Comparison of ENCODE assay signal across 33 cellular contexts in genomic region chr16:624522-625401, GRCh38. TPM values are rescaled to one million over a fixed set of nuclear protein-coding genes. Genes with fewer than 3 reads are reported as not detected.
DNase-seq lines count a peak whose midpoint lies in the region; ATAC-seq and TF ChIP-seq lines count a peak whose summit lies in the region.
"Had no signal": no experiment of that assay in that cellular context is flagged by ENCODE, and none has a peak within 500 bp of the region (broad histone marks: within the 10 kb centered on the region; RNA-seq: fewer than 3 reads in every experiment).

No MANE protein-coding gene starts in this region.

- H3K18ac ChIP-seq in mesenchymal stem cell (ENCODE audit: low read depth in 1 of 2, low read length in 2 of 2), result no peak overlapping the region

- H2BK5ac ChIP-seq in mesenchymal stem cell (ENCODE audit: low read depth, low read length, poor library complexity, severe bottlenecking), result no peak overlapping the region

- H2BK12ac ChIP-seq in mesenchymal stem cell (ENCODE audit: low read length in 2 of 2), result peak overlapping the region in 1 of 2 experiments; percentile 10

- no peak overlapping the region for H3K23ac ChIP-seq in mesenchymal stem cell (ENCODE audit: low read length in 2 of 2)

- no peak for TF ChIP-seq CTCF in heart right ventricle (IDR thresholded peaks at IDR 0.05)

- no peak overlapping the region for H3K14ac ChIP-seq in mesenchymal stem cell (ENCODE audit: low read length in 2 of 2)

- peak overlapping the region; percentile 28 for H4K91ac ChIP-seq in mesenchymal stem cell (ENCODE audit: low read length)

- no peak overlapping the region for H2BK15ac ChIP-seq in mesenchymal stem cell (ENCODE audit: low read depth, poor library complexity, severe bottlenecking)

- no peak overlapping the region for H2AK5ac ChIP-seq in mesenchymal stem cell (ENCODE audit: low read length, severe bottlenecking)

- H3K36me3 ChIP-seq in heart right ventricle (peaks cover 0 to 41% (median 9%) of the 10 kb centered on the region in 9 donors), mesenchymal stem cell (ENCODE audit: control insufficient read depth in 1 of 2, insufficient read depth in 2 of 2, low read depth in 1 of 2, low read length in 2 of 2) (peaks cover 4 to 50% of the 10 kb centered on the region in 2 experiments), thymus (ENCODE audit: control insufficient read depth, insufficient read depth) (peaks cover 48% of the 10 kb centered on the region)
- H3K36me3 ChIP-seq: uterus had no signal

- H2AFZ ChIP-seq in mesenchymal stem cell (ENCODE audit: low read depth, low read length), result no peak overlapping the region
- H2AFZ ChIP-seq: GM23248 had no signal

- no peak overlapping the region for H3K4me3 ChIP-seq in heart right ventricle
- no peak overlapping the region for H3K4me3 ChIP-seq in mesenchymal stem cell (ENCODE audit: insufficient read depth in 1 of 2, low read depth in 1 of 2, low read length in 2 of 2)
- H3K4me3 ChIP-seq in thymus (ENCODE audit: low read length), result no peak overlapping the region
- H3K4me3 ChIP-seq: gastroesophageal sphincter, GM23248, lung, SK-N-MC, testis, uterus had no signal

- H3K79me1 ChIP-seq in mesenchymal stem cell (replicated peaks; ENCODE audit: low read length, poor library complexity, severe bottlenecking), result peaks cover 27% of the 10 kb centered on the region

- ATAC-seq in Right ventricle myocardium inferior (no peak), heart right ventricle (no peak), HG03342 (IDR thresholded peaks at IDR 0.05; ENCODE audit: unreplicated experiment) (no peak), GM21786 (IDR thresholded peaks at IDR 0.05; ENCODE audit: unreplicated experiment) (no peak)
- ATAC-seq: gastroesophageal sphincter; natural killer cell; stimulated activated naive CD8-positive, alpha-beta T cell treated with anti-CD3 and anti-CD28 coated beads, Interleukin-15, Interleukin-2, amounts not matched to agents 100 U/mL and 50 U/mL, for 24 hours; T-helper 17 cell had no signal

- H3K27me3 ChIP-seq in heart right ventricle (no peaks in the 10 kb centered on the region), mesenchymal stem cell (ENCODE audit: control insufficient read depth in 1 of 2, insufficient read depth in 1 of 2, low read length in 2 of 2) (no peaks in the 10 kb centered on the region), thymus (ENCODE audit: control insufficient read depth, insufficient read depth) (no peaks in the 10 kb centered on the region)
- H3K27me3 ChIP-seq: brain microvascular endothelial cell, gastroesophageal sphincter, testis, uterus had no signal

- no peak overlapping the region for H3K4me2 ChIP-seq in mesenchymal stem cell (ENCODE audit: low read length, poor library complexity, severe bottlenecking)

- intact Hi-C loops in Right ventricle myocardium inferior (cut with DNase I) (no loop called here), heart right ventricle (cut with DNase I) (no loop called here)

- H3K4me1 ChIP-seq in heart right ventricle (peaks cover 2 to 10% (median 4%) of the 10 kb centered on the region in 9 donors), mesenchymal stem cell (ENCODE audit: control insufficient read depth, insufficient read depth, low read depth, low read length) (peaks cover 44% of the 10 kb centered on the region), thymus (ENCODE audit: control insufficient read depth, insufficient read depth, low read length) (no peaks in the 10 kb centered on the region)

- peak; percentile 50 for DNase-seq in Right ventricle myocardium inferior (ENCODE audit: missing footprints)
- DNase-seq in heart right ventricle, result no peak
- DNase-seq in SK-N-DZ (ENCODE audit: low spot score), result peak; percentile 78
- no peak for DNase-seq in mesenchymal stem cell
- no peak for DNase-seq in NCI-H82 (lab: John Stamatoyannopoulos, UW)
- DNase-seq: activated CD4-positive, alpha-beta memory T cell treated with anti-CD3 and anti-CD28 coated beads, Interleukin-2, amount 10 ng/mL, durations not matched to agents 7 days and 5 days; activated CD4-positive, alpha-beta T cell treated with anti-CD3 and anti-CD28 coated beads for 1 hour; activated CD8-positive, alpha-beta memory T cell treated with anti-CD3 and anti-CD28 coated beads, Interleukin-2, amount 50 U/mL, for 4 hours; activated naive CD4-positive, alpha-beta T cell; brain microvascular endothelial cell; CD4-positive, alpha-beta T cell; DND-41; GM23248; MM.1S; natural killer cell; NCI-H1417; NCI-H2081 treated with DMSO at 0.1 percent for 48 hours; NCI-H226; NCI-H748 treated with DMSO at 0.1 percent for 48 hours; retina; small intestine; stimulated activated naive CD8-positive, alpha-beta T cell treated with anti-CD3 and anti-CD28 coated beads, Interleukin-15, Interleukin-2, amounts not matched to agents 100 U/mL and 50 U/mL, for 24 hours; T-helper 17 cell; testis had no signal

- WGBS in heart right ventricle, 2 donors, result 85 to 87% methylated on average over 20 of the region's 20 CpGs
- WGBS in mesenchymal stem cell, result 88% methylated on average over 20 of the region's 20 CpGs
- WGBS in thymus, result 96% methylated on average over 20 of the region's 20 CpGs

- no peak overlapping the region for H3K9ac ChIP-seq in mesenchymal stem cell (ENCODE audit: low read length)
- H3K9ac ChIP-seq: GM23248 had no signal

- H4K8ac ChIP-seq in mesenchymal stem cell (ENCODE audit: low read length), result no peak overlapping the region

- no peak overlapping the region for H3K4ac ChIP-seq in mesenchymal stem cell (ENCODE audit: low read depth in 1 of 2, low read length in 2 of 2)

- H3K27ac ChIP-seq in heart right ventricle, result no peak overlapping the region
- no peak overlapping the region for H3K27ac ChIP-seq in mesenchymal stem cell (ENCODE audit: low read length, poor library complexity, severe bottlenecking)
- H3K27ac ChIP-seq in thymus (ENCODE audit: low read depth), result peak overlapping the region; percentile 11
- H3K27ac ChIP-seq: brain microvascular endothelial cell, gastroesophageal sphincter, GM23248, HL-60, SK-N-MC, testis had no signal

- H3K9me3 ChIP-seq in heart right ventricle, result no peaks in the 10 kb centered on the region
- H3K9me3 ChIP-seq in mesenchymal stem cell (ENCODE audit: control insufficient read depth, low read length), result no peaks in the 10 kb centered on the region
- H3K9me3 ChIP-seq in thymus (ENCODE audit: control insufficient read depth), result peaks cover 2% of the 10 kb centered on the region
- H3K9me3 ChIP-seq: gastroesophageal sphincter, testis, uterus had no signal

- no peak overlapping the region for H2BK120ac ChIP-seq in mesenchymal stem cell (ENCODE audit: low read depth, low read length)

RNA-seq across cellular contexts. Expression of gene WFIKKN1, which starts 6.0 kb away (rescaled TPM):
- total RNA-seq in Right ventricle myocardium inferior (0.16 TPM), heart right ventricle (under 1 TPM; 0.11 to 0.80 (median 0.27) TPM)
- polyA plus RNA-seq in heart right ventricle (under 1 TPM; 0.61 to 0.95 TPM), thymus (2.1 TPM)
- 4.0 and 5.7 TPM in 2 replicates for polyA plus RNA-seq in SK-N-DZ (2014; cell fraction: cytosol; rRNA removed)
- polyA plus RNA-seq in SK-N-DZ (2014; cell fraction: nucleus; rRNA removed), result 5.5 and 7.7 TPM in 2 replicates
- polyA plus RNA-seq in mesenchymal stem cell (2013, experiment 1 of 2), result 0.15 TPM
- polyA plus RNA-seq in mesenchymal stem cell (2013, experiment 2 of 2), result 0.23 TPM
- total RNA-seq: GM23248, RPMI7951 had no signal
- polyA plus RNA-seq: GM23248 had no signal

RNA-seq across cellular contexts. Expression of gene METTL26, which starts 11.3 kb away (rescaled TPM):
- total RNA-seq in Right ventricle myocardium inferior, result 53.5 TPM
- total RNA-seq in heart right ventricle, result 10 to 100 TPM; 34.5 to 75.9 (median 43.8) TPM
- 100 to 1,000 TPM; 123 to 237 TPM for polyA plus RNA-seq in heart right ventricle
- polyA plus RNA-seq in SK-N-DZ (2014; cell fraction: cytosol; rRNA removed), result 188 and 252 TPM in 2 replicates
- polyA plus RNA-seq in SK-N-DZ (2014; cell fraction: nucleus; rRNA removed), result 300 and 428 TPM in 2 replicates
- polyA plus RNA-seq in mesenchymal stem cell (2013, experiment 1 of 2), result 58.3 TPM
- polyA plus RNA-seq in mesenchymal stem cell (2013, experiment 2 of 2), result 56.5 TPM
- polyA plus RNA-seq in thymus, result 110 TPM

RNA-seq across cellular contexts. Expression of gene MCRIP2, which starts 16.9 kb away (rescaled TPM):
- total RNA-seq in Right ventricle myocardium inferior (194 TPM), heart right ventricle (100 to 1,000 TPM in 4 of 10 donors, 10 to 100 TPM in 6; 68.8 to 152 (median 87.8) TPM)
- polyA plus RNA-seq in heart right ventricle (100 to 1,000 TPM; 163 to 474 TPM), thymus (25.2 TPM)
- 54.8 and 62.9 TPM in 2 replicates for polyA plus RNA-seq in SK-N-DZ (2014; cell fraction: cytosol; rRNA removed)
- 97.2 and 119 TPM in 2 replicates for polyA plus RNA-seq in SK-N-DZ (2014; cell fraction: nucleus; rRNA removed)
- 27.2 TPM for polyA plus RNA-seq in mesenchymal stem cell (2013, experiment 1 of 2)
- 29.7 TPM for polyA plus RNA-seq in mesenchymal stem cell (2013, experiment 2 of 2)

RNA-seq across cellular contexts. Expression of gene WDR90, which starts 24.4 kb away (rescaled TPM):
- total RNA-seq in Right ventricle myocardium inferior (7.7 TPM), heart right ventricle (10 to 100 TPM in 4 of 10 donors, 1 to 10 TPM in 6; 7.6 to 13.7 (median 9.9) TPM)
- polyA plus RNA-seq in heart right ventricle (10 to 100 TPM in 1 of 2 donors, 1 to 10 TPM in 1; 7.1 to 23.8 TPM), thymus (22.6 TPM)
- 19.0 and 29.7 TPM in 2 replicates for polyA plus RNA-seq in SK-N-DZ (2014; cell fraction: cytosol; rRNA removed)
- polyA plus RNA-seq in SK-N-DZ (2014; cell fraction: nucleus; rRNA removed), result 281 and 437 TPM in 2 replicates
- 7.4 TPM for polyA plus RNA-seq in mesenchymal stem cell (2013, experiment 1 of 2)
- 6.5 TPM for polyA plus RNA-seq in mesenchymal stem cell (2013, experiment 2 of 2)

RNA-seq across cellular contexts. Expression of gene RAB40C, which starts 34.9 kb away (rescaled TPM):
- total RNA-seq in Right ventricle myocardium inferior (8.8 TPM), heart right ventricle (10 to 100 TPM in 9 of 10 donors, 1 to 10 TPM in 1; 9.1 to 16.1 (median 12.1) TPM)
- polyA plus RNA-seq in heart right ventricle (10 to 100 TPM; 19.4 to 32.0 TPM), thymus (43.3 TPM)
- polyA plus RNA-seq in SK-N-DZ (2014; cell fraction: cytosol; rRNA removed), result 23.8 and 35.5 TPM in 2 replicates
- polyA plus RNA-seq in SK-N-DZ (2014; cell fraction: nucleus; rRNA removed), result 41.2 and 43.2 TPM in 2 replicates
- polyA plus RNA-seq in mesenchymal stem cell (2013, experiment 1 of 2), result 11.2 TPM
- 12.0 TPM for polyA plus RNA-seq in mesenchymal stem cell (2013, experiment 2 of 2)

Comparison
In these comparisons a context has a peak if more than half of its experiments do, and no peak if none do; other contexts are left out.
1. DNase-seq: peak in Right ventricle myocardium inferior (single experiment) and SK-N-DZ (single experiment); none in heart right ventricle (0 of 2), mesenchymal stem cell (single experiment) and NCI-H82 (single experiment).